1 cellular context compared by ENCODE assay signal in genomic region chr1:34843392-34844251, GRCh38.
TF ChIP-seq lines count a peak whose summit lies in the region.

No MANE protein-coding gene starts in this region.

TF ChIP-seq in K562, 482 proteins besides CTCF, POLR2A, EP300 and RAD21 (continued from another document and continues in another):
- TF ChIP-seq ZNF395 (CRISPR knock-in tag; IDR thresholded peaks at IDR 0.05) (peak; percentile 98), MLLT1 (IDR thresholded peaks at IDR 0.05) (peak in 1 of 2 experiments; percentile 53; a peak in 1 of 4 replicates), MTA1 (IDR thresholded peaks at IDR 0.05; ENCODE audit: borderline replicate concordance) (peak; percentile 65), ZNF764 (CRISPR knock-in tag; IDR thresholded peaks at IDR 0.05; ENCODE audit: low read depth) (no peak), TFAP4 (CRISPR knock-in tag; IDR thresholded peaks at IDR 0.05; ENCODE audit: borderline replicate concordance) (peak; percentile 98), ZBTB11 (CRISPR knock-in tag; IDR thresholded peaks at IDR 0.05) (peak in 1 of 3 experiments; percentile 73; a peak in 1 of 6 replicates), MAFK (IDR thresholded peaks at IDR 0.05; ENCODE audit: low read length) (0 out of 2 replicates have a peak, but pooled peaks have one; percentile 13), HOXB6 (CRISPR knock-in tag; IDR thresholded peaks at IDR 0.05; ENCODE audit: borderline replicate concordance) (no peak), RUNX1 (IDR thresholded peaks at IDR 0.05; ENCODE audit: low read depth) (peak; percentile 69; the same call in 1 of the 2 replicates), FOXA3 (CRISPR knock-in tag; conservative IDR thresholded peaks at IDR 0.05 in 1 of 2, IDR thresholded peaks at IDR 0.05 in 1 of 2) (peak; percentile 54 to 73), ZNF639 (CRISPR knock-in tag; conservative IDR thresholded peaks at IDR 0.05 in 1 of 2, IDR thresholded peaks at IDR 0.05 in 1 of 2) (peak in 1 of 2 experiments; percentile 88; a peak in 2 of 4 replicates), ZNF780A (CRISPR knock-in tag; IDR thresholded peaks at IDR 0.05) (no peak), SRSF1 (IDR thresholded peaks at IDR 0.05; ENCODE audit: low read depth, low read length) (no peak), JUND (IDR thresholded peaks at IDR 0.05; ENCODE audit: borderline replicate concordance, low read depth, low read length) (peak; percentile 72), JUND (tag; IDR thresholded peaks at IDR 0.05; ENCODE audit: borderline replicate concordance, low read depth, low read length) (peak; percentile 24; the same call in 1 of the 3 replicates), ZNF274 (IDR thresholded peaks at IDR 0.05; ENCODE audit: borderline replicate concordance, low read depth, low read length) (peak; percentile 74; the same call in 1 of the 2 replicates), ZNF197 (CRISPR knock-in tag; IDR thresholded peaks at IDR 0.05; ENCODE audit: low read depth) (peak; percentile 95), PTRF (tag; IDR thresholded peaks at IDR 0.05) (no peak), ZNF24 (IDR thresholded peaks at IDR 0.05) (peak; percentile 10; the same call in 1 of the 2 replicates), SPI1 (IDR thresholded peaks at IDR 0.05; ENCODE audit: borderline replicate concordance, low read depth, low read length) (no peak; the same call in 1 of the 2 replicates), NONO (IDR thresholded peaks at IDR 0.05; ENCODE audit: low read depth in 2 of 2, low read length in 1 of 2) (peak in 1 of 2 experiments; percentile 73; a peak in 2 of 4 replicates), POLR2B (IDR thresholded peaks at IDR 0.05; ENCODE audit: low read depth, partially characterized antibody) (no peak), PREB (CRISPR knock-in tag; IDR thresholded peaks at IDR 0.05) (no peak), SMARCA4 (IDR thresholded peaks at IDR 0.05) (peak; percentile 93), RAD51 (IDR thresholded peaks at IDR 0.05; ENCODE audit: borderline replicate concordance, low read depth) (peak; percentile 28; the same call in 1 of the 2 replicates), GATA2 (CRISPR knock-in tag; IDR thresholded peaks at IDR 0.05) (peak; percentile 99), CC2D1A (IDR thresholded peaks at IDR 0.05) (peak; percentile 94; the same call in 1 of the 2 replicates), CSDE1 (IDR thresholded peaks at IDR 0.05) (no peak), ZNF212 (CRISPR knock-in tag; IDR thresholded peaks at IDR 0.05) (no peak), ZNF778 (CRISPR knock-in tag; IDR thresholded peaks at IDR 0.05) (no peak), NR4A1 (CRISPR knock-in tag; IDR thresholded peaks at IDR 0.05) (peak; percentile 88; the same call in 1 of the 2 replicates), NR4A1 (tag; IDR thresholded peaks at IDR 0.05) (peak; percentile 90), IRF1 (CRISPR knock-in tag; IDR thresholded peaks at IDR 0.05; ENCODE audit: borderline replicate concordance) (no peak), USF1 (CRISPR knock-in tag; IDR thresholded peaks at IDR 0.05) (peak; percentile 68), ARID1B (IDR thresholded peaks at IDR 0.05) (peak; percentile 98), ZNF311 (CRISPR knock-in tag; IDR thresholded peaks at IDR 0.05) (peak; percentile 85), GMEB1 (CRISPR knock-in tag; IDR thresholded peaks at IDR 0.05) (peak; percentile 54), FOXO4 (CRISPR knock-in tag; IDR thresholded peaks at IDR 0.05) (peak; percentile 84; the same call in 1 of the 2 replicates), ZKSCAN8 (CRISPR knock-in tag; IDR thresholded peaks at IDR 0.05) (peak; percentile 91), LEF1 (IDR thresholded peaks at IDR 0.05) (peak; percentile 82), RNF2 (IDR thresholded peaks at IDR 0.05) (peak; percentile 64; the same call in 1 of the 2 replicates), SREBF2 (CRISPR knock-in tag; IDR thresholded peaks at IDR 0.05) (no peak), U2AF1 (optimal IDR thresholded peaks at IDR 0.05; ENCODE audit: low read depth, low read length) (no peak), TARDBP (IDR thresholded peaks at IDR 0.05) (peak; percentile 64; the same call in 1 of the 2 replicates), CBFA2T2 (conservative IDR thresholded peaks at IDR 0.05) (peak; percentile 100), PHB2 (IDR thresholded peaks at IDR 0.05; ENCODE audit: low read depth) (peak; percentile 95), NR2C1 (IDR thresholded peaks at IDR 0.05) (no peak; the same call in 1 of the 2 replicates), NR2C1 (tag; IDR thresholded peaks at IDR 0.05) (peak; percentile 65; the same call in 1 of the 2 replicates), CCNT2 (IDR thresholded peaks at IDR 0.05; ENCODE audit: borderline replicate concordance, extremely low read depth, insufficient read length, low read depth, low read length) (peak; percentile 80), ZSCAN29 (IDR thresholded peaks at IDR 0.05) (peak; percentile 13; the same call in 1 of the 2 replicates), EHMT2 (IDR thresholded peaks at IDR 0.05) (no peak), ETV5 (CRISPR knock-in tag; IDR thresholded peaks at IDR 0.05; ENCODE audit: low read depth) (peak; percentile 85), CGGBP1 (CRISPR knock-in tag; IDR thresholded peaks at IDR 0.05) (0 out of 2 replicates have a peak, but pooled peaks have one; percentile 47), ATF7 (IDR thresholded peaks at IDR 0.05) (peak; percentile 60; the same call in 1 of the 2 replicates), MEF2D (tag; conservative IDR thresholded peaks at IDR 0.05; ENCODE audit: low read depth) (0 out of 2 replicates have a peak, but pooled peaks have one; percentile 37), GATAD2A (IDR thresholded peaks at IDR 0.05) (peak; percentile 92), MTA2 (IDR thresholded peaks at IDR 0.05; ENCODE audit: low read depth) (peak; percentile 96), ZNF57 (CRISPR knock-in tag; IDR thresholded peaks at IDR 0.05) (peak; percentile 21; the same call in 1 of the 2 replicates), FOSL1 (tag; conservative IDR thresholded peaks at IDR 0.05) (peak; percentile 42), MAZ (CRISPR knock-in tag; conservative IDR thresholded peaks at IDR 0.05 in 1 of 2, IDR thresholded peaks at IDR 0.05 in 1 of 2) (peak in 1 of 2 experiments; percentile 48; a peak in 1 of 4 replicates)
